ENCODE assay signal across 25 cellular contexts in genomic region chr1:205395616-205396015, GRCh38.
A peak's percentile ranks its signal among the peaks of the same experiment; 100 is the strongest.
DNase-seq lines count a peak whose midpoint lies in the region; FAIRE-seq lines count a peak whose summit lies in the region.
"Had no signal": no experiment of that assay in that cellular context is flagged by ENCODE, and none has a peak within 500 bp of the region (broad histone marks: within the 10 kb centered on the region; RNA-seq: fewer than 3 reads in every experiment).

No MANE protein-coding gene starts in this region.

- FAIRE-seq in TTC549 (lab: Jason Lieb, UNC), result peak; percentile 60
- FAIRE-seq: A204.1, A549, D721Med had no signal

- DNase-seq in NCI-H1436 (lab: John Stamatoyannopoulos, UW), result no peak
- DNase-seq: 8988T; ACHN; AML-193; BE2C; C1 segment of cervical spinal cord; Caco-2; Calu3; CD4-positive, alpha-beta memory T cell; CD4-positive, alpha-beta T cell; CD4-positive, CD25-positive, alpha-beta regulatory T cell; CD8-positive, alpha-beta memory T cell; CD8-positive, alpha-beta T cell; COR-L47; DMS 273 treated with DMSO at 0.1 percent for 48 hours; DMS153; DMS53; DMS79; DMS79 treated with DMSO at 0.1 percent for 48 hours; DND-41; EL had no signal
